In the genomic region with DNA sequence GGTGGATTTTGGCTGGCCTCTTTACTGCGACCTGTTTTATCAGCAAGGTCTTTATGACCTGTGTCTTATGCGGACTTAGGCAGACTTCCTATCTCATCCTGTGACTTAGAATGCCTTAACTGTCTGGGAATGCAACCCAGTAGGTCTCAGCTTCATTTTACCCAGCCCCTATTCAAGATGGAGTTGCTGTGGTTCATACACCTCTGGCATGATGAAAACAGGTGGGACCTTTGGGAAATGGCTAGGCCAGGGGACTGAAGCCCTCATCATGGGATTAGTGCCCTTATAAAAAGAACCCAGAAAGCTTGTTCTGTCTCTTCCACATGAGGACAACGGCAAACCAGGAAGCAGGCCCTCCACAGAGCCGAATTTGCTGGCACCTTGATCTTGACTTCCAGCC, we compare ENCODE assay signal across 1 cellular context.
TF ChIP-seq lines count a peak whose summit lies in the region.

No MANE protein-coding gene starts in this region.

TF ChIP-seq in K562, 482 proteins besides CTCF, POLR2A, EP300 and RAD21 (continued from another document and continues in another):
- TF ChIP-seq, protein P1, sequence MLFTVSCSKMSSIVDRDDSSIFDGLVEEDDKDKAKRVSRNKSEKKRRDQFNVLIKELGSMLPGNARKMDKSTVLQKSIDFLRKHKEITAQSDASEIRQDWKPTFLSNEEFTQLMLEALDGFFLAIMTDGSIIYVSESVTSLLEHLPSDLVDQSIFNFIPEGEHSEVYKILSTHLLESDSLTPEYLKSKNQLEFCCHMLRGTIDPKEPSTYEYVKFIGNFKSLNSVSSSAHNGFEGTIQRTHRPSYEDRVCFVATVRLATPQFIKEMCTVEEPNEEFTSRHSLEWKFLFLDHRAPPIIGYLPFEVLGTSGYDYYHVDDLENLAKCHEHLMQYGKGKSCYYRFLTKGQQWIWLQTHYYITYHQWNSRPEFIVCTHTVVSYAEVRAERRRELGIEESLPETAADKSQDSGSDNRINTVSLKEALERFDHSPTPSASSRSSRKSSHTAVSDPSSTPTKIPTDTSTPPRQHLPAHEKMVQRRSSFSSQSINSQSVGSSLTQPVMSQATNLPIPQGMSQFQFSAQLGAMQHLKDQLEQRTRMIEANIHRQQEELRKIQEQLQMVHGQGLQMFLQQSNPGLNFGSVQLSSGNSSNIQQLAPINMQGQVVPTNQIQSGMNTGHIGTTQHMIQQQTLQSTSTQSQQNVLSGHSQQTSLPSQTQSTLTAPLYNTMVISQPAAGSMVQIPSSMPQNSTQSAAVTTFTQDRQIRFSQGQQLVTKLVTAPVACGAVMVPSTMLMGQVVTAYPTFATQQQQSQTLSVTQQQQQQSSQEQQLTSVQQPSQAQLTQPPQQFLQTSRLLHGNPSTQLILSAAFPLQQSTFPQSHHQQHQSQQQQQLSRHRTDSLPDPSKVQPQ (CRISPR knock-in tag; IDR thresholded peaks at IDR 0.05; ENCODE audit: borderline replicate concordance), result 0 out of 2 replicates have a peak, but pooled peaks have one; percentile 16
- TF ChIP-seq MXI1 (IDR thresholded peaks at IDR 0.05; ENCODE audit: low read depth, low read length) (no peak), ZNF644 (tag; IDR thresholded peaks at IDR 0.05; ENCODE audit: low read depth) (peak; percentile 97), ZNF41 (CRISPR knock-in tag; conservative IDR thresholded peaks at IDR 0.05) (peak; percentile 87), BACH1 (tag; IDR thresholded peaks at IDR 0.05) (peak; percentile 86), ARID1B (IDR thresholded peaks at IDR 0.05) (no peak), ELF4 (CRISPR knock-in tag; IDR thresholded peaks at IDR 0.05) (no peak), RHOXF2B (CRISPR knock-in tag; conservative IDR thresholded peaks at IDR 0.05) (no peak), ZBTB17 (CRISPR knock-in tag; IDR thresholded peaks at IDR 0.05) (peak; percentile 73), SNRNP70 (optimal IDR thresholded peaks at IDR 0.05; ENCODE audit: low read depth, low read length) (no peak), ZC3H8 (IDR thresholded peaks at IDR 0.05) (no peak), ZNF134 (CRISPR knock-in tag; conservative IDR thresholded peaks at IDR 0.05) (0 out of 2 replicates have a peak, but pooled peaks have one; percentile 32), RCOR1 (IDR thresholded peaks at IDR 0.05; ENCODE audit: borderline replicate concordance in 1 of 2, low read depth in 2 of 2, low read length in 2 of 2) (no peak), SP1 (CRISPR knock-in tag; IDR thresholded peaks at IDR 0.05) (no peak), CBX8 (IDR thresholded peaks at IDR 0.05; ENCODE audit: borderline replicate concordance, extremely low read depth, low read depth, low read length, poor library complexity, severe bottlenecking) (no peak), SRSF1 (IDR thresholded peaks at IDR 0.05; ENCODE audit: low read depth, low read length) (no peak), POU5F1 (IDR thresholded peaks at IDR 0.05; ENCODE audit: borderline replicate concordance, low read depth, low read length, partially characterized antibody) (no peak), NFXL1 (CRISPR knock-in tag; IDR thresholded peaks at IDR 0.05) (no peak), RBM22 (IDR thresholded peaks at IDR 0.05; ENCODE audit: low read depth, low read length, poor library complexity, severe bottlenecking) (no peak), PHTF2 (CRISPR knock-in tag; IDR thresholded peaks at IDR 0.05) (no peak), TAF9B (IDR thresholded peaks at IDR 0.05; ENCODE audit: partially characterized antibody) (no peak), ZNF263 (CRISPR knock-in tag; IDR thresholded peaks at IDR 0.05; ENCODE audit: borderline replicate concordance) (no peak), HIVEP1 (CRISPR knock-in tag; IDR thresholded peaks at IDR 0.05) (peak; percentile 89; the same call in 1 of the 2 replicates), ILK (tag; IDR thresholded peaks at IDR 0.05; ENCODE audit: borderline replicate concordance, low read depth) (peak; percentile 80; the same call in 1 of the 2 replicates), KDM5B (IDR thresholded peaks at IDR 0.05; ENCODE audit: insufficient replicate concordance, low read depth, low read length) (no peak), POLR2B (IDR thresholded peaks at IDR 0.05; ENCODE audit: low read depth, partially characterized antibody) (no peak), CSDE1 (IDR thresholded peaks at IDR 0.05) (no peak), BCL6 (CRISPR knock-in tag; IDR thresholded peaks at IDR 0.05) (peak; percentile 82), KAT7 (CRISPR knock-in tag; IDR thresholded peaks at IDR 0.05; ENCODE audit: borderline replicate concordance) (no peak), CBFB (CRISPR knock-in tag; IDR thresholded peaks at IDR 0.05) (no peak), MYNN (IDR thresholded peaks at IDR 0.05) (no peak), MYNN (CRISPR knock-in tag; IDR thresholded peaks at IDR 0.05) (no peak), MIER1 (IDR thresholded peaks at IDR 0.05; ENCODE audit: low read depth) (no peak), ZNF175 (CRISPR knock-in tag; IDR thresholded peaks at IDR 0.05; ENCODE audit: low read depth) (peak; percentile 96), TRIM28 (IDR thresholded peaks at IDR 0.05) (no peak), NBN (IDR thresholded peaks at IDR 0.05; ENCODE audit: low read depth) (no peak)
- TF ChIP-seq, protein P2, sequence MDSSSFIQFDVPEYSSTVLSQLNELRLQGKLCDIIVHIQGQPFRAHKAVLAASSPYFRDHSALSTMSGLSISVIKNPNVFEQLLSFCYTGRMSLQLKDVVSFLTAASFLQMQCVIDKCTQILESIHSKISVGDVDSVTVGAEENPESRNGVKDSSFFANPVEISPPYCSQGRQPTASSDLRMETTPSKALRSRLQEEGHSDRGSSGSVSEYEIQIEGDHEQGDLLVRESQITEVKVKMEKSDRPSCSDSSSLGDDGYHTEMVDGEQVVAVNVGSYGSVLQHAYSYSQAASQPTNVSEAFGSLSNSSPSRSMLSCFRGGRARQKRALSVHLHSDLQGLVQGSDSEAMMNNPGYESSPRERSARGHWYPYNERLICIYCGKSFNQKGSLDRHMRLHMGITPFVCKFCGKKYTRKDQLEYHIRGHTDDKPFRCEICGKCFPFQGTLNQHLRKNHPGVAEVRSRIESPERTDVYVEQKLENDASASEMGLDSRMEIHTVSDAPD (CRISPR knock-in tag; IDR thresholded peaks at IDR 0.05), result peak; percentile 65; the same call in 1 of the 2 replicates
- TF ChIP-seq, protein P3, sequence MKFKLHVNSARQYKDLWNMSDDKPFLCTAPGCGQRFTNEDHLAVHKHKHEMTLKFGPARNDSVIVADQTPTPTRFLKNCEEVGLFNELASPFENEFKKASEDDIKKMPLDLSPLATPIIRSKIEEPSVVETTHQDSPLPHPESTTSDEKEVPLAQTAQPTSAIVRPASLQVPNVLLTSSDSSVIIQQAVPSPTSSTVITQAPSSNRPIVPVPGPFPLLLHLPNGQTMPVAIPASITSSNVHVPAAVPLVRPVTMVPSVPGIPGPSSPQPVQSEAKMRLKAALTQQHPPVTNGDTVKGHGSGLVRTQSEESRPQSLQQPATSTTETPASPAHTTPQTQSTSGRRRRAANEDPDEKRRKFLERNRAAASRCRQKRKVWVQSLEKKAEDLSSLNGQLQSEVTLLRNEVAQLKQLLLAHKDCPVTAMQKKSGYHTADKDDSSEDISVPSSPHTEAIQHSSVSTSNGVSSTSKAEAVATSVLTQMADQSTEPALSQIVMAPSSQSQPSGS (CRISPR knock-in tag; IDR thresholded peaks at IDR 0.05), result no peak
- TF ChIP-seq, protein P4, sequence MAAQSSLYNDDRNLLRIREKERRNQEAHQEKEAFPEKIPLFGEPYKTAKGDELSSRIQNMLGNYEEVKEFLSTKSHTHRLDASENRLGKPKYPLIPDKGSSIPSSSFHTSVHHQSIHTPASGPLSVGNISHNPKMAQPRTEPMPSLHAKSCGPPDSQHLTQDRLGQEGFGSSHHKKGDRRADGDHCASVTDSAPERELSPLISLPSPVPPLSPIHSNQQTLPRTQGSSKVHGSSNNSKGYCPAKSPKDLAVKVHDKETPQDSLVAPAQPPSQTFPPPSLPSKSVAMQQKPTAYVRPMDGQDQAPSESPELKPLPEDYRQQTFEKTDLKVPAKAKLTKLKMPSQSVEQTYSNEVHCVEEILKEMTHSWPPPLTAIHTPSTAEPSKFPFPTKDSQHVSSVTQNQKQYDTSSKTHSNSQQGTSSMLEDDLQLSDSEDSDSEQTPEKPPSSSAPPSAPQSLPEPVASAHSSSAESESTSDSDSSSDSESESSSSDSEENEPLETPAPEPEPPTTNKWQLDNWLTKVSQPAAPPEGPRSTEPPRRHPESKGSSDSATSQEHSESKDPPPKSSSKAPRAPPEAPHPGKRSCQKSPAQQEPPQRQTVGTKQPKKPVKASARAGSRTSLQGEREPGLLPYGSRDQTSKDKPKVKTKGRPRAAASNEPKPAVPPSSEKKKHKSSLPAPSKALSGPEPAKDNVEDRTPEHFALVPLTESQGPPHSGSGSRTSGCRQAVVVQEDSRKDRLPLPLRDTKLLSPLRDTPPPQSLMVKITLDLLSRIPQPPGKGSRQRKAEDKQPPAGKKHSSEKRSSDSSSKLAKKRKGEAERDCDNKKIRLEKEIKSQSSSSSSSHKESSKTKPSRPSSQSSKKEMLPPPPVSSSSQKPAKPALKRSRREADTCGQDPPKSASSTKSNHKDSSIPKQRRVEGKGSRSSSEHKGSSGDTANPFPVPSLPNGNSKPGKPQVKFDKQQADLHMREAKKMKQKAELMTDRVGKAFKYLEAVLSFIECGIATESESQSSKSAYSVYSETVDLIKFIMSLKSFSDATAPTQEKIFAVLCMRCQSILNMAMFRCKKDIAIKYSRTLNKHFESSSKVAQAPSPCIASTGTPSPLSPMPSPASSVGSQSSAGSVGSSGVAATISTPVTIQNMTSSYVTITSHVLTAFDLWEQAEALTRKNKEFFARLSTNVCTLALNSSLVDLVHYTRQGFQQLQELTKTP (IDR thresholded peaks at IDR 0.05; ENCODE audit: low read depth in 1 of 2, partially characterized antibody in 2 of 2), result no peak
- TF ChIP-seq, protein P5, sequence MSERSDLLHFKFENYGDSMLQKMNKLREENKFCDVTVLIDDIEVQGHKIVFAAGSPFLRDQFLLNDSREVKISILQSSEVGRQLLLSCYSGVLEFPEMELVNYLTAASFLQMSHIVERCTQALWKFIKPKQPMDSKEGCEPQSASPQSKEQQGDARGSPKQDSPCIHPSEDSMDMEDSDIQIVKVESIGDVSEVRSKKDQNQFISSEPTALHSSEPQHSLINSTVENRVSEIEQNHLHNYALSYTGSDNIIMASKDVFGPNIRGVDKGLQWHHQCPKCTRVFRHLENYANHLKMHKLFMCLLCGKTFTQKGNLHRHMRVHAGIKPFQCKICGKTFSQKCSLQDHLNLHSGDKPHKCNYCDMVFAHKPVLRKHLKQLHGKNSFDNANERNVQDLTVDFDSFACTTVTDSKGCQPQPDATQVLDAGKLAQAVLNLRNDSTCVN (CRISPR knock-in tag; IDR thresholded peaks at IDR 0.05), result peak; percentile 70; the same call in 1 of the 2 replicates
- TF ChIP-seq, protein P6, sequence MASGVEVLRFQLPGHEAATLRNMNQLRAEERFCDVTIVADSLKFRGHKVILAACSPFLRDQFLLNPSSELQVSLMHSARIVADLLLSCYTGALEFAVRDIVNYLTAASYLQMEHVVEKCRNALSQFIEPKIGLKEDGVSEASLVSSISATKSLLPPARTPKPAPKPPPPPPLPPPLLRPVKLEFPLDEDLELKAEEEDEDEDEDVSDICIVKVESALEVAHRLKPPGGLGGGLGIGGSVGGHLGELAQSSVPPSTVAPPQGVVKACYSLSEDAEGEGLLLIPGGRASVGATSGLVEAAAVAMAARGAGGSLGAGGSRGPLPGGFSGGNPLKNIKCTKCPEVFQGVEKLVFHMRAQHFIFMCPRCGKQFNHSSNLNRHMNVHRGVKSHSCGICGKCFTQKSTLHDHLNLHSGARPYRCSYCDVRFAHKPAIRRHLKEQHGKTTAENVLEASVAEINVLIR (CRISPR knock-in tag; IDR thresholded peaks at IDR 0.05), result no peak; the same call in 1 of the 2 replicates
- TF ChIP-seq, protein P7, sequence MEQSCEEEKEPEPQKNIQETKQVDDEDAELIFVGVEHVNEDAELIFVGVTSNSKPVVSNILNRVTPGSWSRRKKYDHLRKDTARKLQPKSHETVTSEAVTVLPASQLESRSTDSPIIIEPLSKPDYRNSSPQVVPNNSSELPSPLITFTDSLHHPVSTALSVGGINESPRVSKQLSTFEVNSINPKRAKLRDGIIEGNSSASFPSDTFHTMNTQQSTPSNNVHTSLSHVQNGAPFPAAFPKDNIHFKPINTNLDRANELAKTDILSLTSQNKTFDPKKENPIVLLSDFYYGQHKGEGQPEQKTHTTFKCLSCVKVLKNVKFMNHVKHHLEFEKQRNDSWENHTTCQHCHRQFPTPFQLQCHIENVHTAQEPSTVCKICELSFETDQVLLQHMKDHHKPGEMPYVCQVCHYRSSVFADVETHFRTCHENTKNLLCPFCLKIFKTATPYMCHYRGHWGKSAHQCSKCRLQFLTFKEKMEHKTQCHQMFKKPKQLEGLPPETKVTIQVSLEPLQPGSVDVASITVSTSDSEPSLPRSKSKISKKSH (CRISPR knock-in tag; IDR thresholded peaks at IDR 0.05), result no peak
- TF ChIP-seq, protein P8, sequence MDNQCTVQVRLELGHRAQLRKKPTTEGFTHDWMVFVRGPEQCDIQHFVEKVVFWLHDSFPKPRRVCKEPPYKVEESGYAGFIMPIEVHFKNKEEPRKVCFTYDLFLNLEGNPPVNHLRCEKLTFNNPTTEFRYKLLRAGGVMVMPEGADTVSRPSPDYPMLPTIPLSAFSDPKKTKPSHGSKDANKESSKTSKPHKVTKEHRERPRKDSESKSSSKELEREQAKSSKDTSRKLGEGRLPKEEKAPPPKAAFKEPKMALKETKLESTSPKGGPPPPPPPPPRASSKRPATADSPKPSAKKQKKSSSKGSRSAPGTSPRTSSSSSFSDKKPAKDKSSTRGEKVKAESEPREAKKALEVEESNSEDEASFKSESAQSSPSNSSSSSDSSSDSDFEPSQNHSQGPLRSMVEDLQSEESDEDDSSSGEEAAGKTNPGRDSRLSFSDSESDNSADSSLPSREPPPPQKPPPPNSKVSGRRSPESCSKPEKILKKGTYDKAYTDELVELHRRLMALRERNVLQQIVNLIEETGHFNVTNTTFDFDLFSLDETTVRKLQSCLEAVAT (IDR thresholded peaks at IDR 0.05), result no peak
- TF ChIP-seq, protein P9, sequence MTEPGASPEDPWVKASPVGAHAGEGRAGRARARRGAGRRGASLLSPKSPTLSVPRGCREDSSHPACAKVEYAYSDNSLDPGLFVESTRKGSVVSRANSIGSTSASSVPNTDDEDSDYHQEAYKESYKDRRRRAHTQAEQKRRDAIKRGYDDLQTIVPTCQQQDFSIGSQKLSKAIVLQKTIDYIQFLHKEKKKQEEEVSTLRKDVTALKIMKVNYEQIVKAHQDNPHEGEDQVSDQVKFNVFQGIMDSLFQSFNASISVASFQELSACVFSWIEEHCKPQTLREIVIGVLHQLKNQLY (CRISPR knock-in tag; conservative IDR thresholded peaks at IDR 0.05), result no peak
- TF ChIP-seq, protein P10, sequence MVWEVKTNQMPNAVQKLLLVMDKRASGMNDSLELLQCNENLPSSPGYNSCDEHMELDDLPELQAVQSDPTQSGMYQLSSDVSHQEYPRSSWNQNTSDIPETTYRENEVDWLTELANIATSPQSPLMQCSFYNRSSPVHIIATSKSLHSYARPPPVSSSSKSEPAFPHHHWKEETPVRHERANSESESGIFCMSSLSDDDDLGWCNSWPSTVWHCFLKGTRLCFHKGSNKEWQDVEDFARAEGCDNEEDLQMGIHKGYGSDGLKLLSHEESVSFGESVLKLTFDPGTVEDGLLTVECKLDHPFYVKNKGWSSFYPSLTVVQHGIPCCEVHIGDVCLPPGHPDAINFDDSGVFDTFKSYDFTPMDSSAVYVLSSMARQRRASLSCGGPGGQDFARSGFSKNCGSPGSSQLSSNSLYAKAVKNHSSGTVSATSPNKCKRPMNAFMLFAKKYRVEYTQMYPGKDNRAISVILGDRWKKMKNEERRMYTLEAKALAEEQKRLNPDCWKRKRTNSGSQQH (CRISPR knock-in tag; IDR thresholded peaks at IDR 0.05), result 0 out of 2 replicates have a peak, but pooled peaks have one; percentile 64
